ENCODE assay signal across 8 cellular contexts in genomic region chr2:18520605-18521031, GRCh38. TPM values are rescaled to one million over a fixed set of nuclear protein-coding genes. Genes with fewer than 3 reads are reported as not detected.
DNase-seq lines count a peak whose midpoint lies in the region; ATAC-seq and TF ChIP-seq lines count a peak whose summit lies in the region.

No MANE protein-coding gene starts in this region.

- H3K9me2 ChIP-seq in GM23338 (ENCODE audit: insufficient read depth) = no peaks in the 10 kb centered on the region

- intact Hi-C loops in ovary (cut with DNase I) (loop anchor here (5.0 to 10.0 kb wide), 4 partner anchors 842 to 1344 kb away; no protein-coding TSS in a partner anchor), thyroid gland (cut with DNase I) (loop anchor here (5.0 kb wide), 1 partner anchor 1342 kb away; no protein-coding TSS in a partner anchor)

- no peak overlapping the region for H3K27ac Mint-ChIP-seq in GM23338

- H3K4me1 ChIP-seq in GM23338 (ENCODE audit: insufficient read depth) = peaks cover 5% of the 10 kb centered on the region; the same call in 1 of the 2 replicates
- no peaks in the 10 kb centered on the region for H3K4me1 ChIP-seq in ovary (ENCODE audit: insufficient read depth)
- peaks cover 0 to 7% of the 10 kb centered on the region in 2 donors for H3K4me1 ChIP-seq in thyroid gland

- no peaks in the 10 kb centered on the region for H3K9me3 ChIP-seq in ovary
- no peaks in the 10 kb centered on the region for H3K9me3 ChIP-seq in thyroid gland

- H3K4me2 ChIP-seq in GM23338 = no peak overlapping the region

- TF ChIP-seq POLR2A in ovary (IDR thresholded peaks at IDR 0.05) (no peak), thyroid gland (IDR thresholded peaks at IDR 0.05) (no peak)

- H3K4me3 ChIP-seq in GM23338 (no peak overlapping the region), ovary (no peak overlapping the region), thyroid gland (replicated peaks in 1 of 3) (no peak overlapping the region)

- DNase-seq in EL (peak; percentile 76), GM23338 (ENCODE audit: low spot score) (peak; percentile 89), M059J (ENCODE audit: low read depth) (peak; percentile 60), SIG-M5 treated with dmso at 0.1 percent for 504 hours (lab: John Stamatoyannopoulos, UW; ENCODE audit: unreplicated experiment) (peak; percentile 61), globus pallidus (ENCODE audit: low spot score) (peak; percentile 61), ovary (peak; percentile 65 to 89 (median 83)), thyroid gland (peak; percentile 79 to 82)
- peak; percentile 60 for DNase-seq in activated gamma-delta T cell treated with anti-CD3 and anti-CD28 coated beads, Interleukin-2, amount 50 U/mL, for 16 hours (ENCODE audit: low read depth)

- H2AFZ ChIP-seq in GM23338 = peak overlapping the region; percentile 73; the same call in 1 of the 2 replicates

- H3K27me3 ChIP-seq in GM23338 (ENCODE audit: insufficient read depth) (no peaks in the 10 kb centered on the region), ovary (no peaks in the 10 kb centered on the region), thyroid gland (no peaks in the 10 kb centered on the region)

- H3K79me2 ChIP-seq in GM23338 (replicated peaks; ENCODE audit: insufficient read depth) = no peaks in the 10 kb centered on the region

- H3K27ac ChIP-seq in GM23338 (ENCODE audit: low read depth) = no peak overlapping the region
- no peak overlapping the region for H3K27ac ChIP-seq in ovary
- no peak overlapping the region for H3K27ac ChIP-seq in thyroid gland

- no peaks in the 10 kb centered on the region for H3K36me3 ChIP-seq in GM23338 (ENCODE audit: insufficient read depth)
- no peaks in the 10 kb centered on the region for H3K36me3 ChIP-seq in ovary
- no peaks in the 10 kb centered on the region for H3K36me3 ChIP-seq in thyroid gland

- H4K20me1 ChIP-seq in GM23338 (replicated peaks; ENCODE audit: insufficient read depth) = no peaks in the 10 kb centered on the region

- H3K36me3 Mint-ChIP-seq in GM23338 (ENCODE audit: low read depth) = no peaks in the 10 kb centered on the region

- no peak for TF ChIP-seq EP300 in ovary (IDR thresholded peaks at IDR 0.05)

- H3K9me3 Mint-ChIP-seq in GM23338 = no peaks in the 10 kb centered on the region

- H3F3A ChIP-seq in GM23338 (replicated peaks; ENCODE audit: low read depth) = no peaks in the 10 kb centered on the region

- H3K4me1 Mint-ChIP-seq in GM23338 = peaks cover 12% of the 10 kb centered on the region

- TF ChIP-seq CTCF in GM23338 (conservative IDR thresholded peaks at IDR 0.05; ENCODE audit: low read depth in 2 of 2) = peak; percentile 93 to 95
- TF ChIP-seq CTCF in ovary (IDR thresholded peaks at IDR 0.05) = peak; percentile 55 to 73 (median 66)
- TF ChIP-seq CTCF in thyroid gland (IDR thresholded peaks at IDR 0.05) = peak; percentile 55 to 91 (median 75)

- H3K4me3 Mint-ChIP-seq in GM23338 = no peak overlapping the region

- peak; percentile 97 for ATAC-seq in GM23338

- WGBS in ovary, 3 donors = 17 to 24% (median 21%) methylated on average over 5 of the region's 5 CpGs
- WGBS in thyroid gland, 2 donors = 15 to 17% methylated on average over 5 of the region's 5 CpGs

- peaks cover 3% of the 10 kb centered on the region for H3K27me3 Mint-ChIP-seq in GM23338 (ENCODE audit: insufficient read depth, low read depth, poor library complexity)

TF ChIP-seq in GM23338, 12 proteins besides CTCF, POLR2A, EP300 and RAD21 (continues in another document):
- no peak for TF ChIP-seq EZH2 (IDR thresholded peaks at IDR 0.05; ENCODE audit: low read depth, unreplicated experiment)
- no peak for TF ChIP-seq ZNF331 (CRISPR knock-in tag; IDR thresholded peaks at IDR 0.05; ENCODE audit: low read depth)
- TF ChIP-seq STAT1 (IDR thresholded peaks at IDR 0.05; ENCODE audit: unreplicated experiment) = no peak
- TF ChIP-seq ZNF462 (CRISPR knock-in tag; IDR thresholded peaks at IDR 0.05) = no peak
- TF ChIP-seq ZNF114 (CRISPR knock-in tag; IDR thresholded peaks at IDR 0.05) = no peak
- TF ChIP-seq ETS1 (IDR thresholded peaks at IDR 0.05) = no peak

RNA-seq across cellular contexts. Expression of gene RDH14, which starts 39.8 kb away (rescaled TPM):
- 38.0 and 38.1 TPM in 2 replicates for total RNA-seq in GM23338 (2014; rRNA removed; shearing (Covaris generic))
- polyA plus RNA-seq in GM23338 (2016; fragmentation: Nextera tagmentation; extraction: Ambion mirVana) (40.6 and 41.7 TPM in 2 replicates), ovary (10 to 100 TPM; 18.4 to 27.9 TPM)
- total RNA-seq in M059J (2014; rRNA removed; shearing (Covaris generic)) = 25.1 and 27.0 TPM in 2 replicates
- total RNA-seq in ovary (10 to 100 TPM; 16.0 to 27.5 (median 20.0) TPM), thyroid gland (10 to 100 TPM; 34.3 to 58.3 (median 44.4) TPM)
